ENCODE assay signal across 8 cellular contexts in the genomic region with DNA sequence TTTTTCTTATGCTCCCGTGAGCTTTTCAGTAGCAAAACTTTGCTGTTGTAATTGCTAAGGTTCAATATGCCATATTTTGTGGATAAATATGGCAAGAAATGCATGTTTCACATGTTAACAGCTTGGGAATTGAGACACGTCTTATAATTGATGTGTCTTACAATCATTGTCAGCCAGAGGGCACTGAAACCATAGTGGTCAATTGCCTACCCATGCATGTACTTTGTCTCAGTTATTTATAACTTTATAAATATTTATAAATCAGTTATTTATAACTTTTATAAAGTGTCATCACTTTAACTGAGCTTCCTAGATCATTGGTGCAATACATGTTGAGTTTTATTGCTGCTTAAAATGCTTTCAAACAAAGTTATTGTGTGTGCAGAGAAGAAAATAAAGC.
DNase-seq lines count a peak whose midpoint lies in the region; ATAC-seq, FAIRE-seq and TF ChIP-seq lines count a peak whose summit lies in the region.

No MANE protein-coding gene starts in this region.

- ATAC-seq in A549 (peak in 1 of 2 experiments; percentile 69; a peak in 3 of 6 replicates), HG03571 (IDR thresholded peaks at IDR 0.05; ENCODE audit: unreplicated experiment) (no peak), HG03432 (IDR thresholded peaks at IDR 0.05; ENCODE audit: unreplicated experiment) (no peak), GM21619 (IDR thresholded peaks at IDR 0.05; ENCODE audit: unreplicated experiment) (no peak)

- no peak overlapping the region for H3K4me3 ChIP-seq in A549

- H3K4me2 ChIP-seq in A549: no peak overlapping the region

- no peaks in the 10 kb centered on the region for H3K4me1 ChIP-seq in A549

- POLR2A ChIA-PET in A549 (lab: Yijun Ruan, JAX): no interaction called here

- H3K9me3 ChIP-seq in A549: no peaks in the 10 kb centered on the region

- TF ChIP-seq POLR2A in A549 (IDR thresholded peaks at IDR 0.05; ENCODE audit: low read length): no peak

- 8% methylated on average over 2 of the region's 2 CpGs for WGBS in A549 (ENCODE audit: missing lambda C conversion rate)

- DNase-seq in A549 (ENCODE audit: low read depth in 1 of 2, low spot score in 1 of 2) (peak; percentile 43 to 55), D721Med (ENCODE audit: insufficient read length, low spot score) (no peak), NAMALWA (ENCODE audit: low spot score) (peak; percentile 58), medulla oblongata (ENCODE audit: extremely low spot score) (peak; percentile 62)
- peak; percentile 2 for DNase-seq in central memory CD4-positive, alpha-beta T cell

- TF ChIP-seq EP300 in A549 (IDR thresholded peaks at IDR 0.05): no peak

- TF ChIP-seq CTCF in A549 (IDR thresholded peaks at IDR 0.05) (peak; percentile 81), D721Med (IDR thresholded peaks at IDR 0.05; ENCODE audit: insufficient read depth, missing control alignments) (peak; percentile 40)

- H3K27ac ChIP-seq in A549: no peak overlapping the region

- TF ChIP-seq RAD21 in A549 (conservative IDR thresholded peaks at IDR 0.05 in 1 of 2, IDR thresholded peaks at IDR 0.05 in 1 of 2): peak; percentile 77 to 88

- FAIRE-seq in A549 (lab: Jason Lieb, UNC): peak; percentile 92
- FAIRE-seq in D721Med (lab: Jason Lieb, UNC): peak; percentile 44

- CTCF ChIA-PET in A549 (lab: Yijun Ruan, JAX): interaction anchor here (0.5 to 5.0 kb wide), 27 partner anchors 10 to 702 kb away, joined by 3 to 65 read pairs (median 3); a partner anchor contains a TSS

TF ChIP-seq in A549, 52 proteins besides CTCF, POLR2A, EP300 and RAD21:
- TF ChIP-seq SMC3 (IDR thresholded peaks at IDR 0.05) (peak; percentile 91), EHMT2 (IDR thresholded peaks at IDR 0.05; ENCODE audit: low read depth) (no peak)
